20 cellular contexts compared by ENCODE assay signal in genomic region chr1:175889848-175890247, GRCh38.
"Had no signal": no experiment of that assay in that cellular context is flagged by ENCODE, and none has a peak within 500 bp of the region (broad histone marks: within the 10 kb centered on the region; RNA-seq: fewer than 3 reads in every experiment).

No MANE protein-coding gene starts in this region.

- H3K27me3 ChIP-seq: hepatocyte, right lobe of liver, testis, tibial nerve had no signal

- ATAC-seq: naive thymus-derived CD4-positive, alpha-beta T cell; right lobe of liver; stimulated activated naive B cell treated with anti-CD40 and anti-IgM and Interleukin-4, amounts not matched to agents 10 μg/mL and 1 μg/mL and 100 μg/mL, for 72 hours; stimulated activated naive CD8-positive, alpha-beta T cell treated with anti-CD3 and anti-CD28 coated beads, Interleukin-15, amount 100 ng/mL, for 72 hours had no signal

- H3K4me3 ChIP-seq: coronary artery, hepatocyte, prostate gland, right lobe of liver, spleen, testis, tibial nerve had no signal

- H3K36me3 ChIP-seq: prostate gland, right lobe of liver, spleen, tibial nerve had no signal

- H3K27ac ChIP-seq: coronary artery, hepatocyte, parathyroid adenoma, prostate gland, right lobe of liver, spleen, testis, tibial nerve had no signal

- H3K9me3 ChIP-seq: prostate gland, right lobe of liver, spleen, testis, tibial nerve had no signal

- DNase-seq: effector CD4-positive, alpha-beta T cell; foreskin melanocyte; head of caudate nucleus; kidney glomerular epithelial cell; mesendoderm; naive thymus-derived CD4-positive, alpha-beta T cell; nephron progenitor cell; right lobe of liver; spleen; stimulated activated CD4-positive, alpha-beta T cell treated with anti-CD3 and anti-CD28 coated beads, Interleukin-15, amount 100 ng/mL, for 24 hours; stimulated activated CD4-positive, alpha-beta T cell treated with anti-CD3 and anti-CD28 coated beads, Interleukin-1b, Interleukin-23, amount 100 ng/mL, for 48 hours; stimulated activated CD4-positive, alpha-beta T cell treated with anti-CD3 and anti-CD28 coated beads, Interleukin-4, amount 100 ng/mL, for 4 hours; stimulated activated naive B cell treated with anti-CD40 and anti-IgM and Interleukin-4, amounts not matched to agents 10 μg/mL and 1 μg/mL and 100 μg/mL, for 72 hours; stimulated activated naive CD8-positive, alpha-beta T cell treated with anti-CD3 and anti-CD28 coated beads, Interleukin-15, amount 100 ng/mL, for 72 hours; testis had no signal

- H3K4me1 ChIP-seq: parathyroid adenoma, prostate gland, right lobe of liver, spleen, testis had no signal
